31 cellular contexts compared by ENCODE assay signal in genomic region chr18:65133610-65134009, GRCh38.
DNase-seq lines count a peak whose midpoint lies in the region; ATAC-seq, FAIRE-seq and TF ChIP-seq lines count a peak whose summit lies in the region.
"Had no signal": no experiment of that assay in that cellular context is flagged by ENCODE, and none has a peak within 500 bp of the region (broad histone marks: within the 10 kb centered on the region; RNA-seq: fewer than 3 reads in every experiment).

No MANE protein-coding gene starts in this region.

- no peak overlapping the region for H2BK5ac ChIP-seq in IMR-90 (ENCODE audit: low read depth, low read length, poor library complexity, severe bottlenecking)

- no peak overlapping the region for H2AK5ac ChIP-seq in IMR-90 (ENCODE audit: low read depth, low read length)

- H2BK120ac ChIP-seq in IMR-90 (ENCODE audit: low read depth, low read length): no peak overlapping the region

- no peaks in the 10 kb centered on the region for H3K79me1 ChIP-seq in IMR-90 (ENCODE audit: low read depth in 1 of 2, low read length in 2 of 2)

- no peak for TF ChIP-seq POLR2A in HepG2 (IDR thresholded peaks at IDR 0.05; ENCODE audit: insufficient read depth in 1 of 2, low read depth in 2 of 2, low read length in 2 of 2)
- no peak for TF ChIP-seq POLR2A in right lobe of liver (IDR thresholded peaks at IDR 0.05)
- TF ChIP-seq POLR2A in A549 (IDR thresholded peaks at IDR 0.05; ENCODE audit: low read length): no peak
- no peak for TF ChIP-seq POLR2A in IMR-90 (IDR thresholded peaks at IDR 0.05; ENCODE audit: low read depth, low read length)

- H2AFZ ChIP-seq in HepG2 (ENCODE audit: low read length) (no peak overlapping the region), IMR-90 (replicated peaks; ENCODE audit: low read length, poor library complexity) (no peak overlapping the region)

- no peak overlapping the region for H4K91ac ChIP-seq in IMR-90 (ENCODE audit: insufficient read depth, low read depth, low read length)

- H3K9me3 ChIP-seq in HepG2 (ENCODE audit: low read length): peaks cover 48% of the 10 kb centered on the region
- H3K9me3 ChIP-seq in right lobe of liver: no peaks in the 10 kb centered on the region
- no peaks in the 10 kb centered on the region for H3K9me3 ChIP-seq in A549
- H3K9me3 ChIP-seq in IMR-90 (ENCODE audit: control insufficient read depth, insufficient read depth, low read length): peaks cover 4% of the 10 kb centered on the region; the same call in 1 of the 2 replicates
- H3K9me3 ChIP-seq: BE2C; BLaER1; BLaER1 treated with 17β-estradiol and CSF1 and Interleukin-3, amounts not matched to agents 10 nM and 100 nM; Caco-2 had no signal

- FAIRE-seq in HepG2 (lab: Jason Lieb, UNC) (no peak), A549 (lab: Jason Lieb, UNC) (no peak)
- FAIRE-seq: A204.1 had no signal

- H3K56ac ChIP-seq in IMR-90 (ENCODE audit: extremely low read depth, insufficient read depth, low read length): no peak overlapping the region

- H3K27me3 ChIP-seq in HepG2 (ENCODE audit: control insufficient read depth in 1 of 2, insufficient read depth in 2 of 2, low read length in 2 of 2) (no peaks in the 10 kb centered on the region), right lobe of liver (no peaks in the 10 kb centered on the region), IMR-90 (ENCODE audit: control insufficient read depth, insufficient read depth, low read length) (no peaks in the 10 kb centered on the region)
- H3K27me3 ChIP-seq: BE2C; BLaER1; BLaER1 treated with 17β-estradiol and CSF1 and Interleukin-3, amounts not matched to agents 10 nM and 100 nM had no signal

- H3K4me1 ChIP-seq in HepG2 (ENCODE audit: insufficient read depth, low read length) (no peaks in the 10 kb centered on the region), right lobe of liver (no peaks in the 10 kb centered on the region), A549 (no peaks in the 10 kb centered on the region), IMR-90 (ENCODE audit: control insufficient read depth, insufficient read depth, low read length) (no peaks in the 10 kb centered on the region)
- H3K4me1 ChIP-seq: BE2C; BLaER1; BLaER1 treated with 17β-estradiol and CSF1 and Interleukin-3, amounts not matched to agents 10 nM and 100 nM; Caco-2 had no signal

- no peak overlapping the region for H4K8ac ChIP-seq in IMR-90 (ENCODE audit: low read depth in 2 of 2, low read length in 2 of 2)

- H3K23ac ChIP-seq in IMR-90 (ENCODE audit: low read depth, low read length): no peak overlapping the region

- intact Hi-C loops in HepG2 (cut with micrococcal nuclease; ENCODE audit: unreplicated experiment): no loop called here
- intact Hi-C loops in right lobe of liver (cut with DNase I): no loop called here
- intact Hi-C loops in IMR-90 (cut with micrococcal nuclease): no loop called here

- H3K9ac ChIP-seq in HepG2 (ENCODE audit: insufficient read depth, low read depth, low read length): no peak overlapping the region
- H3K9ac ChIP-seq in IMR-90 (ENCODE audit: low read depth, low read length): no peak overlapping the region
- H3K9ac ChIP-seq: BLaER1; BLaER1 treated with 17β-estradiol and CSF1 and Interleukin-3, amounts not matched to agents 10 nM and 100 nM had no signal

- dilution Hi-C loops in IMR-90 (cut with HindIII; ENCODE audit: low sequenced_read_pairs, unreplicated experiment): no loop called here

- H4K20me1 ChIP-seq in HepG2 (ENCODE audit: insufficient read depth, low read length) (no peaks in the 10 kb centered on the region), IMR-90 (ENCODE audit: insufficient read depth, low read length) (no peaks in the 10 kb centered on the region)
- H4K20me1 ChIP-seq: BLaER1; BLaER1 treated with 17β-estradiol and CSF1 and Interleukin-3, amounts not matched to agents 10 nM and 100 nM had no signal

- DNase-seq in HepG2 (ENCODE audit: low spot score) (no peak), right lobe of liver (no peak), A549 (ENCODE audit: low read depth in 1 of 2, low spot score in 1 of 2) (no peak), IMR-90 (no peak)
- DNase-seq: 8988T; ACHN; AML-193; BE2C; C1 segment of cervical spinal cord; Caco-2; Calu3; CD4-positive, alpha-beta memory T cell; CD4-positive, alpha-beta T cell; CD4-positive, CD25-positive, alpha-beta regulatory T cell; CD8-positive, alpha-beta memory T cell; CD8-positive, alpha-beta T cell; COR-L47; DMS 273 treated with DMSO at 0.1 percent for 48 hours; DMS153; DMS53; DMS79; DMS79 treated with DMSO at 0.1 percent for 48 hours; DND-41; EL had no signal

- ATAC-seq in HepG2 (no peak), right lobe of liver (no peak), A549 (no peak), IMR-90 (ENCODE audit: low read depth) (no peak), GM21786 (IDR thresholded peaks at IDR 0.05; ENCODE audit: unreplicated experiment) (no peak), GM18858 (IDR thresholded peaks at IDR 0.05; ENCODE audit: unreplicated experiment) (no peak)
- ATAC-seq: CD8-positive, alpha-beta T cell had no signal

- WGBS in HepG2 (ENCODE audit: low lambda C conversion rate): 0% methylated on average over 1 of the region's 1 CpG
- 55% methylated on average over 1 of the region's 1 CpG for WGBS in right lobe of liver (ENCODE audit: insufficient coverage, low coverage, low lambda C conversion rate, missing lambda C conversion rate)
- 0% methylated on average over 1 of the region's 1 CpG for WGBS in A549 (ENCODE audit: missing lambda C conversion rate)
- no CpG with 5 or more reads among the region's 1 CpG for WGBS in IMR-90 (ENCODE audit: extremely low coverage in 2 of 2, insufficient read length in 1 of 2), 2 experiments

- TF ChIP-seq RAD21 in HepG2 (CRISPR knock-in tag; IDR thresholded peaks at IDR 0.05) (no peak), A549 (conservative IDR thresholded peaks at IDR 0.05 in 1 of 2, IDR thresholded peaks at IDR 0.05 in 1 of 2) (no peak), IMR-90 (IDR thresholded peaks at IDR 0.05; ENCODE audit: low read length) (no peak)

- TF ChIP-seq CTCF in HepG2 (CRISPR knock-in tag; IDR thresholded peaks at IDR 0.05) (no peak), right lobe of liver (IDR thresholded peaks at IDR 0.05) (no peak), A549 (IDR thresholded peaks at IDR 0.05) (no peak), IMR-90 (conservative IDR thresholded peaks at IDR 0.05; ENCODE audit: low read depth, low read length) (no peak)

- H3K79me2 ChIP-seq in HepG2 (ENCODE audit: insufficient read depth, low read length): no peaks in the 10 kb centered on the region

- POLR2A ChIA-PET in HepG2 (lab: Yijun Ruan, JAX): no interaction called here
- POLR2A ChIA-PET in A549 (lab: Yijun Ruan, JAX): no interaction called here
- POLR2A ChIA-PET in IMR-90 (lab: Charles Lee; ENCODE audit: unreplicated experiment): no interaction called here

- no peak overlapping the region for H2BK15ac ChIP-seq in IMR-90 (ENCODE audit: low read depth, low read length)

- BruUV-seq in HepG2 (replicated peaks; lab: Mats Ljungman, UMichigan) (no TSS peak), IMR-90 (replicated peaks; lab: Mats Ljungman, UMichigan) (no TSS peak)

- no peak overlapping the region for H3K4ac ChIP-seq in IMR-90 (ENCODE audit: low read depth, low read length)

- no peak overlapping the region for H3K4me2 ChIP-seq in HepG2 (ENCODE audit: low read depth, low read length)
- H3K4me2 ChIP-seq in A549: no peak overlapping the region
- H3K4me2 ChIP-seq in IMR-90 (ENCODE audit: low read depth, low read length): no peak overlapping the region
- H3K4me2 ChIP-seq: BLaER1; BLaER1 treated with 17β-estradiol and CSF1 and Interleukin-3, amounts not matched to agents 10 nM and 100 nM had no signal

- no peak overlapping the region for H2AK9ac ChIP-seq in IMR-90 (replicated peaks; ENCODE audit: low read depth, low read length, poor library complexity)

- CTCF ChIA-PET in HepG2 (lab: Yijun Ruan, JAX; ENCODE audit: low intra/inter-chr PET ratio, low total read pairs): no interaction called here
- CTCF ChIA-PET in A549 (lab: Yijun Ruan, JAX): no interaction called here
- CTCF ChIA-PET in IMR-90 (lab: Yijun Ruan, JAX): interaction anchor here (0.6 kb wide), 1 partner anchor 140 kb away, joined by 4 read pairs; no protein-coding TSS in a partner anchor

- H2BK20ac ChIP-seq in IMR-90 (ENCODE audit: low read depth, low read length): no peak overlapping the region

- no peak overlapping the region for H4K5ac ChIP-seq in IMR-90 (ENCODE audit: low read depth, low read length)

- H3K27ac ChIP-seq in HepG2 (ENCODE audit: extremely low read length, insufficient read depth, low read length): no peak overlapping the region
- H3K27ac ChIP-seq in right lobe of liver: no peak overlapping the region
- H3K27ac ChIP-seq in A549: no peak overlapping the region
- no peak overlapping the region for H3K27ac ChIP-seq in IMR-90 (ENCODE audit: insufficient read depth, low read length)
- H3K27ac ChIP-seq: 22Rv1; BLaER1; BLaER1 treated with 17β-estradiol and CSF1 and Interleukin-3, amounts not matched to agents 10 nM and 100 nM; C4-2B had no signal

- H3K36me3 ChIP-seq in HepG2 (replicated peaks in 1 of 2; ENCODE audit: control insufficient read depth in 1 of 2, insufficient read depth in 2 of 2, low read length in 2 of 2) (no peaks in the 10 kb centered on the region), right lobe of liver (no peaks in the 10 kb centered on the region), IMR-90 (ENCODE audit: control insufficient read depth, insufficient read depth, low read length) (no peaks in the 10 kb centered on the region)
- H3K36me3 ChIP-seq: BE2C; BLaER1; BLaER1 treated with 17β-estradiol and CSF1 and Interleukin-3, amounts not matched to agents 10 nM and 100 nM had no signal

- H3K18ac ChIP-seq in IMR-90 (ENCODE audit: low read depth, low read length): no peak overlapping the region

- H3K14ac ChIP-seq in IMR-90 (replicated peaks; ENCODE audit: low read depth, low read length): no peak overlapping the region

- in situ Hi-C loops in HepG2 (cut with HindIII; ENCODE audit: extremely low pct_ligation_motif_present, low pct_unique_long_range_greater_than_20kb): no loop called here
- in situ Hi-C loops in IMR-90 (cut with MboI; ENCODE audit: low sequenced_read_pairs): no loop called here

- TF ChIP-seq EP300 in HepG2 (IDR thresholded peaks at IDR 0.05; ENCODE audit: low read depth in 2 of 2, low read length in 2 of 2): no peak
- TF ChIP-seq EP300 in HepG2 (CRISPR knock-in tag; IDR thresholded peaks at IDR 0.05; ENCODE audit: borderline replicate concordance): no peak
- TF ChIP-seq EP300 in A549 (IDR thresholded peaks at IDR 0.05): no peak

- H3K9me1 ChIP-seq in IMR-90 (ENCODE audit: insufficient read depth, low read length): no peaks in the 10 kb centered on the region

- H3K4me3 ChIP-seq in HepG2 (replicated peaks in 1 of 3; ENCODE audit: insufficient read depth in 1 of 3, low read depth in 2 of 3, low read length in 3 of 3) (no peak overlapping the region), right lobe of liver (no peak overlapping the region), A549 (no peak overlapping the region), IMR-90 (ENCODE audit: insufficient read depth, low read depth, low read length) (no peak overlapping the region)
- H3K4me3 ChIP-seq: BLaER1; BLaER1 treated with 17β-estradiol and CSF1 and Interleukin-3, amounts not matched to agents 10 nM and 100 nM had no signal

TF ChIP-seq in HepG2, 621 proteins besides CTCF, POLR2A, EP300 and RAD21 (continues in another document):
- no peak for TF ChIP-seq ZNF350 (CRISPR knock-in tag; IDR thresholded peaks at IDR 0.05; ENCODE audit: borderline replicate concordance, low read depth)

TF ChIP-seq in A549, 52 proteins besides CTCF, POLR2A, EP300 and RAD21 (continues in another document):
- no peak for TF ChIP-seq TP53 (CRISPR knock-in tag; IDR thresholded peaks at IDR 0.05)

Comparison
In these comparisons a context has a peak if more than half of its experiments do, and no peak if none do; other contexts are left out.
1. Of the 38 proteins assayed by ChIP-seq in both HepG2 and A549: peak only in HepG2: none; only in A549: none; in both: MAFK; in neither: 37.